In genomic region chr9:91071185-91071990, GRCh38 we compare ENCODE assay signal across 9 cellular contexts.
DNase-seq lines count a peak whose midpoint lies in the region; ATAC-seq and TF ChIP-seq lines count a peak whose summit lies in the region.
"Had no signal": no experiment of that assay in that cellular context is flagged by ENCODE, and none has a peak within 500 bp of the region (broad histone marks: within the 10 kb centered on the region; RNA-seq: fewer than 3 reads in every experiment).

No MANE protein-coding gene starts in this region.

- peaks cover 26% of the 10 kb centered on the region for H3K4me1 Mint-ChIP-seq in activated CD8-positive, alpha-beta memory T cell treated with anti-CD3 and anti-CD28 coated beads, Interleukin-2, amount 10 ng/mL, durations not matched to agents 7 days and 5 days

- CTCF ChIA-PET in activated CD8-positive, alpha-beta memory T cell treated with anti-CD3 and anti-CD28 coated beads, Interleukin-2, amount 10 ng/mL, durations not matched to agents 7 days and 5 days (lab: Charles Lee): interaction anchor here (0.7 to 1.8 kb wide), 23 partner anchors 9 to 355 kb away, joined by 3 to 7 read pairs (median 4); no protein-coding TSS in a partner anchor

- peak overlapping the region; percentile 34 for H3K4me3 Mint-ChIP-seq in activated CD8-positive, alpha-beta memory T cell treated with anti-CD3 and anti-CD28 coated beads, Interleukin-2, amount 10 ng/mL, durations not matched to agents 7 days and 5 days

- TF ChIP-seq CTCF in fibroblast of pulmonary artery (IDR thresholded peaks at IDR 0.05; ENCODE audit: low read length, missing control alignments): no peak

- peaks cover 23% of the 10 kb centered on the region for H3K36me3 Mint-ChIP-seq in activated CD8-positive, alpha-beta memory T cell treated with anti-CD3 and anti-CD28 coated beads, Interleukin-2, amount 10 ng/mL, durations not matched to agents 7 days and 5 days

- peak overlapping the region; percentile 92 for H3K27ac Mint-ChIP-seq in activated CD8-positive, alpha-beta memory T cell treated with anti-CD3 and anti-CD28 coated beads, Interleukin-2, amount 10 ng/mL, durations not matched to agents 7 days and 5 days

- H3K27me3 Mint-ChIP-seq in activated CD8-positive, alpha-beta memory T cell treated with anti-CD3 and anti-CD28 coated beads, Interleukin-2, amount 10 ng/mL, durations not matched to agents 7 days and 5 days: no peaks in the 10 kb centered on the region

- no peak overlapping the region for H3K4me3 ChIP-seq in MG63
- H3K4me3 ChIP-seq in fibroblast of pulmonary artery (replicated peaks; ENCODE audit: low read depth, low read length): no peak overlapping the region

- H3K9me3 ChIP-seq in MG63: no peaks in the 10 kb centered on the region

- peak; percentile 98 for ATAC-seq in activated CD8-positive, alpha-beta memory T cell treated with anti-CD3 and anti-CD28 coated beads, Interleukin-2, amount 10 ng/mL, durations not matched to agents 7 days and 5 days
- ATAC-seq in HG02571 (IDR thresholded peaks at IDR 0.05; ENCODE audit: unreplicated experiment): no peak

- H3K9me3 Mint-ChIP-seq in activated CD8-positive, alpha-beta memory T cell treated with anti-CD3 and anti-CD28 coated beads, Interleukin-2, amount 10 ng/mL, durations not matched to agents 7 days and 5 days (ENCODE audit: low read depth): no peaks in the 10 kb centered on the region

- H3K27me3 ChIP-seq in MG63: no peaks in the 10 kb centered on the region

- H3K36me3 ChIP-seq in MG63: no peaks in the 10 kb centered on the region

- DNase-seq in MG63 (peak; percentile 28), fibroblast of pulmonary artery (ENCODE audit: low read depth) (peak; percentile 83), DMS79 (lab: John Stamatoyannopoulos, UW) (no peak), COLO668 (lab: John Stamatoyannopoulos, UW; ENCODE audit: unreplicated experiment) (no peak)
- peak; percentile 92 for DNase-seq in activated CD8-positive, alpha-beta memory T cell treated with anti-CD3 and anti-CD28 coated beads, Interleukin-2, amount 10 ng/mL, durations not matched to agents 7 days and 5 days
- DNase-seq in stimulated activated CD8-positive, alpha-beta memory T cell treated with anti-CD3 and anti-CD28 coated beads, Interleukin-4, amount 100 ng/mL, for 24 hours (ENCODE audit: low read depth): peak; percentile 46
- DNase-seq in effector CD8-positive, alpha-beta T cell (lab: John Stamatoyannopoulos, UW): no peak
- DNase-seq: H7 had no signal

Comparison
In these comparisons a context has a peak if more than half of its experiments do, and no peak if none do; other contexts are left out.
1. DNase-seq: peak in MG63 (single experiment), activated CD8-positive, alpha-beta memory T cell treated with anti-CD3 and anti-CD28 coated beads, Interleukin-2, amount 10 ng/mL, durations not matched to agents 7 days and 5 days (single experiment), fibroblast of pulmonary artery (single experiment) and stimulated activated CD8-positive, alpha-beta memory T cell treated with anti-CD3 and anti-CD28 coated beads, Interleukin-4, amount 100 ng/mL, for 24 hours (single experiment); none in effector CD8-positive, alpha-beta T cell (single experiment), DMS79 (single experiment) and COLO668 (single experiment).